11 cellular contexts compared by ENCODE assay signal in genomic region chr9:121651014-121651294, GRCh38. TPM values are rescaled to one million over a fixed set of nuclear protein-coding genes. Genes with fewer than 3 reads are reported as not detected.
A peak's percentile ranks its signal among the peaks of the same experiment; 100 is the strongest.
DNase-seq lines count a peak whose midpoint lies in the region; ATAC-seq, FAIRE-seq and TF ChIP-seq lines count a peak whose summit lies in the region.
"Had no signal": no experiment of that assay in that cellular context is flagged by ENCODE, and none has a peak within 500 bp of the region (broad histone marks: within the 10 kb centered on the region; RNA-seq: fewer than 3 reads in every experiment).

No MANE protein-coding gene starts in this region.

- FAIRE-seq in H1 (lab: Jason Lieb, UNC), result no peak
- FAIRE-seq: frontal cortex had no signal

- H3K4me1 ChIP-seq in right atrium auricular region (peaks cover 0 to 78% of the 10 kb centered on the region in 2 donors), H1 (replicated peaks in 1 of 4; ENCODE audit: control insufficient read depth in 3 of 4, insufficient read depth in 4 of 4, low read length in 3 of 4) (peaks cover 10 to 43% (median 26%) of the 10 kb centered on the region in 4 experiments)

- no peak for TF ChIP-seq CTCF in right atrium auricular region (IDR thresholded peaks at IDR 0.05)
- TF ChIP-seq CTCF in H1 (IDR thresholded peaks at IDR 0.05; ENCODE audit: control extremely low read depth in 1 of 3, insufficient read depth in 1 of 3, low read depth in 1 of 3, low read length in 3 of 3), result no peak
- no peak for TF ChIP-seq CTCF in nephron progenitor cell (IDR thresholded peaks at IDR 0.05)

- H3K27ac Mint-ChIP-seq in nephron progenitor cell, result peak overlapping the region; percentile 73

- CTCF ChIA-PET in H1 (lab: Charles Lee; ENCODE audit: partially characterized antibody), result interaction anchor here (1.0 to 24.2 kb wide), 3 partner anchors 11 to 105 kb away, joined by 3 to 670 read pairs (median 25); no protein-coding TSS in a partner anchor

- H3K27me3 ChIP-seq in right atrium auricular region (no peaks in the 10 kb centered on the region), H1 (replicated peaks in 1 of 4; ENCODE audit: control insufficient read depth in 3 of 4, extremely low read depth in 1 of 4, insufficient read depth in 3 of 4, low read length in 3 of 4) (peaks cover 0 to 7% (median 0%) of the 10 kb centered on the region in 4 experiments; a peak in 2 of 7 replicates)

- H3K56ac ChIP-seq in H1 (replicated peaks; ENCODE audit: insufficient read length, low read depth, low read length), result no peak overlapping the region

- no peaks in the 10 kb centered on the region for H3K9me3 Mint-ChIP-seq in nephron progenitor cell

- H2AK5ac ChIP-seq in H1 (ENCODE audit: low read depth, low read length), result no peak overlapping the region

- H3K27ac ChIP-seq in right atrium auricular region, result peak overlapping the region; percentile 74 to 80
- no peak overlapping the region for H3K27ac ChIP-seq in H1 (ENCODE audit: low read depth, low read length)
- H3K27ac ChIP-seq: HL-60 had no signal

- no peak overlapping the region for H3K23ac ChIP-seq in H1 (ENCODE audit: insufficient read length)

- peak overlapping the region; percentile 46; the same call in 1 of the 2 replicates for H2BK15ac ChIP-seq in H1 (ENCODE audit: low read length)

- H4K20me1 ChIP-seq in H1 (replicated peaks in 1 of 2; ENCODE audit: control insufficient read depth in 1 of 2, insufficient read depth in 2 of 2, low read length in 2 of 2), result peaks cover 11 to 19% of the 10 kb centered on the region in 2 experiments

- no peak overlapping the region for H4K5ac ChIP-seq in H1 (ENCODE audit: insufficient read length, low read depth, low read length)

- WGBS in H1 (ENCODE audit: extremely low coverage in 1 of 2, insufficient coverage in 1 of 2, insufficient read length in 1 of 2, insufficient replicate concordance in 2 of 2, low coverage in 1 of 2, low lambda C conversion rate in 2 of 2, missing lambda C conversion rate in 1 of 2), 2 experiments, result 18% methylated on average over 9 of the region's 9 CpGs; no CpG with 5 or more reads in 1 of the 2 experiments

- peak overlapping the region; percentile 71; the same call in 1 of the 2 replicates for H4K8ac ChIP-seq in H1 (ENCODE audit: extremely low read depth, insufficient read depth, low read length)

- H3K4me2 ChIP-seq in H1 (ENCODE audit: insufficient read depth in 1 of 2, low read depth in 2 of 2, low read length in 2 of 2), result peak overlapping the region; percentile 90 to 96

- DNase-seq in right atrium auricular region (ENCODE audit: low spot score) (no peak), cardiac septum (ENCODE audit: low spot score) (no peak), H1 (ENCODE audit: low read depth in 1 of 2, low spot score in 2 of 2) (no peak), nephron progenitor cell (no peak), cerebellar cortex (ENCODE audit: low spot score) (no peak)
- DNase-seq: DMS79 had no signal

- peaks cover 3 to 31% of the 10 kb centered on the region in 2 experiments; a peak in 3 of 4 replicates for H3K79me2 ChIP-seq in H1 (ENCODE audit: control insufficient read depth in 1 of 2, insufficient read depth in 2 of 2, low read length in 2 of 2)

- ATAC-seq in HG02885 (IDR thresholded peaks at IDR 0.05; ENCODE audit: poor library complexity, unreplicated experiment), result no peak
- no peak for ATAC-seq in HG03442 (IDR thresholded peaks at IDR 0.05; ENCODE audit: unreplicated experiment)
- no peak for ATAC-seq in HG03571 (IDR thresholded peaks at IDR 0.05; ENCODE audit: unreplicated experiment)

- H2BK12ac ChIP-seq in H1 (ENCODE audit: low read depth, low read length), result peak overlapping the region; percentile 60; the same call in 1 of the 2 replicates

- no peaks in the 10 kb centered on the region for H3K27me3 Mint-ChIP-seq in nephron progenitor cell (ENCODE audit: low read depth, poor library complexity)

- peaks cover 17% of the 10 kb centered on the region; the same call in 1 of the 2 replicates for H3K23me2 ChIP-seq in H1 (ENCODE audit: low read depth, low read length)

- peak overlapping the region; percentile 88; the same call in 1 of the 2 replicates for H2BK5ac ChIP-seq in H1 (ENCODE audit: low read depth, low read length)

- peak overlapping the region; percentile 87 for H4K91ac ChIP-seq in H1 (replicated peaks; ENCODE audit: insufficient read length, low read length)

- 0 out of 2 replicates have a peak overlapping the region, but pooled peaks have one; percentile 80 for H2BK20ac ChIP-seq in H1 (ENCODE audit: low read length)

- H3K4me3 ChIP-seq in right atrium auricular region (peak overlapping the region; percentile 55 to 64), H1 (ENCODE audit: extremely low read depth in 1 of 4, insufficient read depth in 2 of 4, low read depth in 3 of 4, low read length in 4 of 4) (peak overlapping the region; percentile 52 to 69 (median 63))

- H2BK120ac ChIP-seq in H1 (replicated peaks; ENCODE audit: low read depth, low read length), result no peak overlapping the region

- H3K4ac ChIP-seq in H1 (replicated peaks; ENCODE audit: insufficient read length, low read depth, low read length), result no peak overlapping the region

- H3K4me3 Mint-ChIP-seq in nephron progenitor cell, result peak overlapping the region; percentile 81

- peaks cover 90% of the 10 kb centered on the region for H3K4me1 Mint-ChIP-seq in nephron progenitor cell

- no peaks in the 10 kb centered on the region for H3K9me3 ChIP-seq in right atrium auricular region
- H3K9me3 ChIP-seq in H1 (ENCODE audit: insufficient read depth in 2 of 2, low read depth in 1 of 2, low read length in 1 of 2), result no peaks in the 10 kb centered on the region

- H3K79me1 ChIP-seq in H1 (ENCODE audit: low read depth, low read length), result peaks cover 12% of the 10 kb centered on the region

- no peak overlapping the region for H3K9ac ChIP-seq in H1 (replicated peaks in 1 of 4; ENCODE audit: extremely low read depth in 1 of 4, low read depth in 3 of 4, low read length in 3 of 4)

- H3K36me3 ChIP-seq in right atrium auricular region (no peaks in the 10 kb centered on the region), H1 (ENCODE audit: control insufficient read depth in 2 of 4, insufficient read depth in 4 of 4, low read length in 3 of 4) (no peaks in the 10 kb centered on the region)

- no peak overlapping the region for H3K14ac ChIP-seq in H1 (ENCODE audit: insufficient read length)

- peak overlapping the region; percentile 71; the same call in 1 of the 2 replicates for H3K18ac ChIP-seq in H1 (ENCODE audit: extremely low read depth, low read length)

- intact Hi-C loops in cardiac septum (cut with DNase I), result loop anchor here (5.0 kb wide), 1 partner anchor 44 kb away; no protein-coding TSS in a partner anchor

- no peaks in the 10 kb centered on the region for H3K36me3 Mint-ChIP-seq in nephron progenitor cell (ENCODE audit: low read depth)

- no peak for TF ChIP-seq RAD21 in H1 (IDR thresholded peaks at IDR 0.05 in 1 of 2, conservative IDR thresholded peaks at IDR 0.05 in 1 of 2; ENCODE audit: low read depth in 2 of 2, low read length in 2 of 2)

- no peak overlapping the region for H2AFZ ChIP-seq in H1 (ENCODE audit: low read length)

- POLR2A ChIA-PET in H1 (lab: Charles Lee; ENCODE audit: partially characterized antibody), result interaction anchor here (1.1 to 1.7 kb wide), 2 partner anchors 8 to 12 kb away, joined by 3 read pairs; no protein-coding TSS in a partner anchor

- no peak for TF ChIP-seq POLR2A in H1 (IDR thresholded peaks at IDR 0.05; ENCODE audit: control extremely low read depth in 1 of 2, low read depth in 2 of 2, low read length in 2 of 2)

- TF ChIP-seq EP300 in H1 (IDR thresholded peaks at IDR 0.05; ENCODE audit: borderline replicate concordance in 1 of 2, low read depth in 2 of 2, low read length in 2 of 2), result no peak

TF ChIP-seq in H1, 55 proteins besides CTCF, POLR2A, EP300 and RAD21:
- TF ChIP-seq NANOG (IDR thresholded peaks at IDR 0.05; ENCODE audit: insufficient read depth, low read depth, low read length, poor library complexity, severe bottlenecking) (no peak), POU5F1 (IDR thresholded peaks at IDR 0.05; ENCODE audit: low read depth, low read length) (no peak), BCL11A (IDR thresholded peaks at IDR 0.05; ENCODE audit: low read depth in 2 of 2, low read length in 2 of 2) (no peak), KDM1A (IDR thresholded peaks at IDR 0.05; ENCODE audit: borderline replicate concordance, low read length) (0 out of 2 replicates have a peak, but pooled peaks have one; percentile 6), PHF8 (conservative IDR thresholded peaks at IDR 0.05; ENCODE audit: low read depth, low read length) (no peak)

RNA-seq across cellular contexts. Expression of gene DAB2IP, which starts 0.5 kb away (rescaled TPM):
- total RNA-seq in right atrium auricular region (10 to 100 TPM; 38.0 to 47.0 TPM), cardiac septum (60.3 TPM)
- 39.5 and 41.4 TPM in 2 replicates for total RNA-seq in H1 (2021; fragmentation: NEBNext Ultra II Directional; extraction: Animal tissue kit (Norgen Biotek cat#: 25700))
- polyA plus RNA-seq in H1 (2011; rRNA removed), result 19.7 and 28.0 TPM in 2 replicates
- polyA plus RNA-seq in H1 (2011; cell fraction: cytosol; rRNA removed), result 23.7 TPM
- polyA plus RNA-seq in H1 (2011; cell fraction: nucleus; rRNA removed), result 50.0 TPM
- polyA plus RNA-seq in H1 (2012, experiment 1 of 2), result 23.2 to 24.5 TPM (median 23.7 TPM) in 4 replicates
- polyA plus RNA-seq in H1 (2012, experiment 2 of 2), result 20.4 TPM
- 15.8 TPM for polyA plus RNA-seq in H1 (2013, experiment 1 of 2)
- 15.8 TPM for polyA plus RNA-seq in H1 (2013, experiment 2 of 2)
- polyA minus RNA-seq in H1 (2011; rRNA and poly(A)+ RNA removed), result 38.5 and 60.7 TPM in 2 replicates
- 25.3 TPM for polyA minus RNA-seq in H1 (2011; cell fraction: cytosol; rRNA and poly(A)+ RNA removed)
- polyA minus RNA-seq in H1 (2011; cell fraction: nucleus; rRNA and poly(A)+ RNA removed), result 30.7 TPM
